2 cellular contexts compared by ENCODE assay signal in the genomic region with DNA sequence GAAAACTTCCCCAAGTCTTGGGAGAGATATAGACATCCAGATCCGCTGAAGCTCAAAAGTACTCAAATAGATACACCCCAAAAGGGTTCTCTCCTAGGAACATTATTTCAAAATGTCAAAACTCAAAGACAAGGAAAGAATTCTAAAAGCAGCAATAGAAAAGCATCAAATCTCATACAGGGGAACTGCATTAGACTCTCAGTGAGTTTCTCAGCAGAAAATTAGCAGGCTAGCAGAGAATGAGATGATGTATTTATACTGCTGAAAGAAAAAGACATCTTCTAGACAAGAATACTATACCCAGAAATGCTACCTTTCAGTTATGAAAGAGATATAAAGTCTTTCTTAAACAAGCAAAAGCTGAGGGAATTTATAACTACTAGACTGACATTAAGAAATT.
TF ChIP-seq lines count a peak whose summit lies in the region.

No MANE protein-coding gene starts in this region.

TF ChIP-seq in HEK293, 187 proteins besides CTCF, POLR2A, EP300 and RAD21 (continued from another document):
- TF ChIP-seq, protein P1, sequence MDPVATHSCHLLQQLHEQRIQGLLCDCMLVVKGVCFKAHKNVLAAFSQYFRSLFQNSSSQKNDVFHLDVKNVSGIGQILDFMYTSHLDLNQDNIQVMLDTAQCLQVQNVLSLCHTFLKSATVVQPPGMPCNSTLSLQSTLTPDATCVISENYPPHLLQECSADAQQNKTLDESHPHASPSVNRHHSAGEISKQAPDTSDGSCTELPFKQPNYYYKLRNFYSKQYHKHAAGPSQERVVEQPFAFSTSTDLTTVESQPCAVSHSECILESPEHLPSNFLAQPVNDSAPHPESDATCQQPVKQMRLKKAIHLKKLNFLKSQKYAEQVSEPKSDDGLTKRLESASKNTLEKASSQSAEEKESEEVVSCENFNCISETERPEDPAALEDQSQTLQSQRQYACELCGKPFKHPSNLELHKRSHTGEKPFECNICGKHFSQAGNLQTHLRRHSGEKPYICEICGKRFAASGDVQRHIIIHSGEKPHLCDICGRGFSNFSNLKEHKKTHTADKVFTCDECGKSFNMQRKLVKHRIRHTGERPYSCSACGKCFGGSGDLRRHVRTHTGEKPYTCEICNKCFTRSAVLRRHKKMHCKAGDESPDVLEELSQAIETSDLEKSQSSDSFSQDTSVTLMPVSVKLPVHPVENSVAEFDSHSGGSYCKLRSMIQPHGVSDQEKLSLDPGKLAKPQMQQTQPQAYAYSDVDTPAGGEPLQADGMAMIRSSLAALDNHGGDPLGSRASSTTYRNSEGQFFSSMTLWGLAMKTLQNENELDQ (tag by site-specific recombination; IDR thresholded peaks at IDR 0.05; ENCODE audit: low read depth): no peak
- TF ChIP-seq, protein P2, sequence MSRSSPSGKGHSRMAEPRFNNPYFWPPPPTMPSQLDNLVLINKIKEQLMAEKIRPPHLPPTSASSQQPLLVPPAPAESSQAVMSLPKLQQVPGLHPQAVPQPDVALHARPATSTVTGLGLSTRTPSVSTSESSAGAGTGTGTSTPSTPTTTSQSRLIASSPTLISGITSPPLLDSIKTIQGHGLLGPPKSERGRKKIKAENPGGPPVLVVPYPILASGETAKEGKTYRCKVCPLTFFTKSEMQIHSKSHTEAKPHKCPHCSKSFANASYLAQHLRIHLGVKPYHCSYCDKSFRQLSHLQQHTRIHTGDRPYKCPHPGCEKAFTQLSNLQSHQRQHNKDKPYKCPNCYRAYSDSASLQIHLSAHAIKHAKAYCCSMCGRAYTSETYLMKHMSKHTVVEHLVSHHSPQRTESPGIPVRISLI (tag by site-specific recombination; IDR thresholded peaks at IDR 0.05): no peak
- TF ChIP-seq WT1 (tag by site-specific recombination; IDR thresholded peaks at IDR 0.05): no peak
- no peak for TF ChIP-seq ZNF354C (tag by site-specific recombination; IDR thresholded peaks at IDR 0.05; ENCODE audit: borderline replicate concordance, low read depth)
- peak; percentile 87 for TF ChIP-seq ZNF791 (tag by site-specific recombination; IDR thresholded peaks at IDR 0.05)
- TF ChIP-seq ZNF146 (tag by site-specific recombination; IDR thresholded peaks at IDR 0.05): no peak
- no peak for TF ChIP-seq ZNF596 (tag by site-specific recombination; IDR thresholded peaks at IDR 0.05)

TF ChIP-seq in SK-N-SH treated with all-trans-retinoic acid at 6 μM for 48 hours, 23 proteins besides CTCF, POLR2A, EP300 and RAD21 (continued from another document):
- TF ChIP-seq, protein P3, sequence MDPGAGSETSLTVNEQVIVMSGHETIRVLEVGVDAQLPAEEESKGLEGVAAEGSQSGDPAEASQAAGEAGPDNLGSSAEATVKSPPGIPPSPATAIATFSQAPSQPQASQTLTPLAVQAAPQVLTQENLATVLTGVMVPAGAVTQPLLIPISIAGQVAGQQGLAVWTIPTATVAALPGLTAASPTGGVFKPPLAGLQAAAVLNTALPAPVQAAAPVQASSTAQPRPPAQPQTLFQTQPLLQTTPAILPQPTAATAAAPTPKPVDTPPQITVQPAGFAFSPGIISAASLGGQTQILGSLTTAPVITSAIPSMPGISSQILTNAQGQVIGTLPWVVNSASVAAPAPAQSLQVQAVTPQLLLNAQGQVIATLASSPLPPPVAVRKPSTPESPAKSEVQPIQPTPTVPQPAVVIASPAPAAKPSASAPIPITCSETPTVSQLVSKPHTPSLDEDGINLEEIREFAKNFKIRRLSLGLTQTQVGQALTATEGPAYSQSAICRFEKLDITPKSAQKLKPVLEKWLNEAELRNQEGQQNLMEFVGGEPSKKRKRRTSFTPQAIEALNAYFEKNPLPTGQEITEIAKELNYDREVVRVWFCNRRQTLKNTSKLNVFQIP (CRISPR knock-in tag; IDR thresholded peaks at IDR 0.05; ENCODE audit: borderline replicate concordance, low read depth): no peak
- no peak for TF ChIP-seq RARB (CRISPR knock-in tag; IDR thresholded peaks at IDR 0.05)
- TF ChIP-seq ZNF565 (CRISPR knock-in tag; conservative IDR thresholded peaks at IDR 0.05; ENCODE audit: low read depth): no peak
- TF ChIP-seq, protein P4, sequence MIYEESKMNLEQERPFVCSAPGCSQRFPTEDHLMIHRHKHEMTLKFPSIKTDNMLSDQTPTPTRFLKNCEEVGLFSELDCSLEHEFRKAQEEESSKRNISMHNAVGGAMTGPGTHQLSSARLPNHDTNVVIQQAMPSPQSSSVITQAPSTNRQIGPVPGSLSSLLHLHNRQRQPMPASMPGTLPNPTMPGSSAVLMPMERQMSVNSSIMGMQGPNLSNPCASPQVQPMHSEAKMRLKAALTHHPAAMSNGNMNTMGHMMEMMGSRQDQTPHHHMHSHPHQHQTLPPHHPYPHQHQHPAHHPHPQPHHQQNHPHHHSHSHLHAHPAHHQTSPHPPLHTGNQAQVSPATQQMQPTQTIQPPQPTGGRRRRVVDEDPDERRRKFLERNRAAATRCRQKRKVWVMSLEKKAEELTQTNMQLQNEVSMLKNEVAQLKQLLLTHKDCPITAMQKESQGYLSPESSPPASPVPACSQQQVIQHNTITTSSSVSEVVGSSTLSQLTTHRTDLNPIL (CRISPR knock-in tag; IDR thresholded peaks at IDR 0.05; ENCODE audit: low read depth): no peak
- no peak for TF ChIP-seq ZFP30 (CRISPR knock-in tag; IDR thresholded peaks at IDR 0.05)
- TF ChIP-seq OSR1 (CRISPR knock-in tag; IDR thresholded peaks at IDR 0.05): no peak
- no peak for TF ChIP-seq SNAI2 (CRISPR knock-in tag; IDR thresholded peaks at IDR 0.05)
